ENCODE assay signal across 20 cellular contexts in the genomic region with DNA sequence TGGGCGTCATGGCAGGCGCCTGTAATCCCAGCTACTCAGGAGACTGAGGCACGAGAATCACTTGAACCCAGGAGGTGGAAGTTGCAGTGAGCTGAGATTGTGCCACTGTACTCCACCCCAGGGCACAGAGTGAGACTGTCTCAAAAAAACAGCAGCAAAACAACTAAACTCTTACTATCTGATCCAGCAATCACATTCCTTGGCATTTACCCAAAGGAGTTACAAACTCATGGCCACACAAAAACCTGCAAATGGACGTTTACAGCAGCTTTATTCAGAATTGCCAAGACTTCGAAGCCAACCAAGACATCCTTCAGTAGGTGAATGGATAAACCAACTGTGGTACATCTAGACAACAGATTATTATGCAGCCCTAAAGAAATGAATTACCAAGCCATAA. TPM values are rescaled to one million over a fixed set of nuclear protein-coding genes. Genes with fewer than 3 reads are reported as not detected.
DNase-seq lines count a peak whose midpoint lies in the region; ATAC-seq, FAIRE-seq and TF ChIP-seq lines count a peak whose summit lies in the region.
"Had no signal": no experiment of that assay in that cellular context is flagged by ENCODE, and none has a peak within 500 bp of the region (broad histone marks: within the 10 kb centered on the region; RNA-seq: fewer than 3 reads in every experiment).

No MANE protein-coding gene starts in this region.

- WGBS in HepG2 (ENCODE audit: low lambda C conversion rate): 89% methylated on average over 5 of the region's 5 CpGs
- WGBS in right lobe of liver (ENCODE audit: insufficient coverage, low coverage, low lambda C conversion rate, missing lambda C conversion rate): 51% methylated on average over 5 of the region's 5 CpGs
- 71% methylated on average over 5 of the region's 5 CpGs for WGBS in suprapubic skin

- no peak for TF ChIP-seq POLR2A in HepG2 (IDR thresholded peaks at IDR 0.05; ENCODE audit: insufficient read depth in 1 of 2, low read depth in 2 of 2, low read length in 2 of 2)
- TF ChIP-seq POLR2A in right lobe of liver (IDR thresholded peaks at IDR 0.05): no peak
- TF ChIP-seq POLR2A in suprapubic skin (IDR thresholded peaks at IDR 0.05): no peak
- no peak for TF ChIP-seq POLR2A in GM12892 (IDR thresholded peaks at IDR 0.05; ENCODE audit: low read depth, low read length)

- TF ChIP-seq CTCF in HepG2 (CRISPR knock-in tag; IDR thresholded peaks at IDR 0.05) (no peak), right lobe of liver (IDR thresholded peaks at IDR 0.05) (no peak), brain (conservative IDR thresholded peaks at IDR 0.05) (no peak), type B pancreatic cell (conservative IDR thresholded peaks at IDR 0.05) (no peak), suprapubic skin (IDR thresholded peaks at IDR 0.05) (no peak)

- no peaks in the 10 kb centered on the region for H3K9me3 ChIP-seq in HepG2 (ENCODE audit: low read length)
- no peaks in the 10 kb centered on the region for H3K9me3 ChIP-seq in right lobe of liver
- H3K9me3 ChIP-seq in suprapubic skin: no peaks in the 10 kb centered on the region

- H3K27ac Mint-ChIP-seq in brain (peak overlapping the region in 1 of 5 experiments; percentile 2), type B pancreatic cell (no peak overlapping the region)
- H3K27ac Mint-ChIP-seq: activated CD8-positive, alpha-beta memory T cell treated with anti-CD3 and anti-CD28 coated beads, Interleukin-2, amount 10 ng/mL, durations not matched to agents 7 days and 5 days; CD8-positive, alpha-beta T cell; stimulated activated naive CD8-positive, alpha-beta T cell treated with anti-CD3 and anti-CD28 coated beads, Interleukin-15, Interleukin-2, amounts not matched to agents 100 ng/mL and 50 ng/mL, for 24 hours had no signal

- H3K4me3 ChIP-seq in HepG2 (replicated peaks in 1 of 3; ENCODE audit: insufficient read depth in 1 of 3, low read depth in 2 of 3, low read length in 3 of 3): no peak overlapping the region
- H3K4me3 ChIP-seq in right lobe of liver: no peak overlapping the region
- no peak overlapping the region for H3K4me3 ChIP-seq in suprapubic skin

- no peak overlapping the region for H3K4me2 ChIP-seq in HepG2 (ENCODE audit: low read depth, low read length)

- H2AFZ ChIP-seq in HepG2 (ENCODE audit: low read length): no peak overlapping the region

- no peaks in the 10 kb centered on the region for H3K36me3 ChIP-seq in HepG2 (replicated peaks in 1 of 2; ENCODE audit: control insufficient read depth in 1 of 2, insufficient read depth in 2 of 2, low read length in 2 of 2)
- H3K36me3 ChIP-seq in right lobe of liver: no peaks in the 10 kb centered on the region
- H3K36me3 ChIP-seq in suprapubic skin: no peaks in the 10 kb centered on the region

- CTCF ChIA-PET in HepG2 (lab: Yijun Ruan, JAX; ENCODE audit: low intra/inter-chr PET ratio, low total read pairs): no interaction called here

- peaks cover 80% of the 10 kb centered on the region for H3K79me2 ChIP-seq in HepG2 (ENCODE audit: insufficient read depth, low read length)

- H4K20me1 ChIP-seq in HepG2 (ENCODE audit: insufficient read depth, low read length): peaks cover 69% of the 10 kb centered on the region

- in situ Hi-C loops in HepG2 (cut with HindIII; ENCODE audit: extremely low pct_ligation_motif_present, low pct_unique_long_range_greater_than_20kb): no loop called here

- peaks cover 64% of the 10 kb centered on the region for H3K4me1 ChIP-seq in HepG2 (ENCODE audit: insufficient read depth, low read length)
- H3K4me1 ChIP-seq in right lobe of liver: peaks cover 0 to 67% (median 22%) of the 10 kb centered on the region in 4 donors
- peaks cover 82% of the 10 kb centered on the region for H3K4me1 ChIP-seq in suprapubic skin

- POLR2A ChIA-PET in HepG2 (lab: Yijun Ruan, JAX): interaction anchor here (0.7 to 0.8 kb wide), 2 partner anchors 11 to 16 kb away, joined by 3 to 4 read pairs; no protein-coding TSS in a partner anchor

- intact Hi-C loops in HepG2 (cut with micrococcal nuclease; ENCODE audit: unreplicated experiment): no loop called here
- intact Hi-C loops in right lobe of liver (cut with DNase I): no loop called here

- H3K4me3 Mint-ChIP-seq in brain (peak overlapping the region; percentile 0 to 95 (median 38)), type B pancreatic cell (peak overlapping the region; percentile 48)
- H3K4me3 Mint-ChIP-seq: activated CD8-positive, alpha-beta memory T cell treated with anti-CD3 and anti-CD28 coated beads, Interleukin-2, amount 10 ng/mL, durations not matched to agents 7 days and 5 days; CD8-positive, alpha-beta T cell; stimulated activated naive CD8-positive, alpha-beta T cell treated with anti-CD3 and anti-CD28 coated beads, Interleukin-15, Interleukin-2, amounts not matched to agents 100 ng/mL and 50 ng/mL, for 24 hours had no signal

- no TSS peak for BruUV-seq in HepG2 (replicated peaks; lab: Mats Ljungman, UMichigan)

- no peak for TF ChIP-seq EP300 in HepG2 (IDR thresholded peaks at IDR 0.05; ENCODE audit: low read depth in 2 of 2, low read length in 2 of 2)
- TF ChIP-seq EP300 in HepG2 (CRISPR knock-in tag; IDR thresholded peaks at IDR 0.05; ENCODE audit: borderline replicate concordance): no peak
- TF ChIP-seq EP300 in suprapubic skin (IDR thresholded peaks at IDR 0.05): no peak

- H3K27me3 ChIP-seq in HepG2 (ENCODE audit: control insufficient read depth in 1 of 2, insufficient read depth in 2 of 2, low read length in 2 of 2) (no peaks in the 10 kb centered on the region; a peak in 1 of 5 replicates), right lobe of liver (no peaks in the 10 kb centered on the region), suprapubic skin (no peaks in the 10 kb centered on the region)

- TF ChIP-seq RAD21 in HepG2 (CRISPR knock-in tag; IDR thresholded peaks at IDR 0.05): no peak

- H3K27ac ChIP-seq in HepG2 (ENCODE audit: extremely low read length, insufficient read depth, low read length) (no peak overlapping the region), right lobe of liver (peak overlapping the region in 1 of 3 donors; percentile 100), suprapubic skin (no peak overlapping the region)

- H3K27me3 Mint-ChIP-seq in brain (peaks cover 5% of the 10 kb centered on the region), type B pancreatic cell (no peaks in the 10 kb centered on the region)
- H3K27me3 Mint-ChIP-seq: activated CD8-positive, alpha-beta memory T cell treated with anti-CD3 and anti-CD28 coated beads, Interleukin-2, amount 10 ng/mL, durations not matched to agents 7 days and 5 days; stimulated activated naive CD8-positive, alpha-beta T cell treated with anti-CD3 and anti-CD28 coated beads, Interleukin-15, Interleukin-2, amounts not matched to agents 100 ng/mL and 50 ng/mL, for 24 hours had no signal

- DNase-seq in HepG2 (ENCODE audit: low spot score) (no peak), right lobe of liver (no peak), iris pigment epithelial cell (ENCODE audit: low read depth) (peak; percentile 79), type B pancreatic cell (ENCODE audit: extremely low spot score, unreplicated experiment) (no peak), suprapubic skin (ENCODE audit: low spot score in 2 of 2) (no peak), iPS-NIHi11 (ENCODE audit: low spot score) (no peak), GM12892 (ENCODE audit: insufficient read length) (no peak)
- DNase-seq: activated CD4-positive, alpha-beta T cell treated with anti-CD3 and anti-CD28 coated beads for 1 hour; amygdala; CD8-positive, alpha-beta T cell; Karpas-422; NCI-H2171 treated with DMSO at 0.1 percent for 48 hours; NCI-H748 treated with DMSO at 0.1 percent for 48 hours; PC-3; T-helper 9 cell had no signal

- H3K9ac ChIP-seq in HepG2 (ENCODE audit: insufficient read depth, low read depth, low read length): no peak overlapping the region

- peaks cover 0 to 20% (median 7%) of the 10 kb centered on the region in 5 experiments for H3K9me3 Mint-ChIP-seq in brain
- peaks cover 8% of the 10 kb centered on the region for H3K9me3 Mint-ChIP-seq in type B pancreatic cell
- H3K9me3 Mint-ChIP-seq: CD8-positive, alpha-beta T cell; stimulated activated naive CD8-positive, alpha-beta T cell treated with anti-CD3 and anti-CD28 coated beads, Interleukin-15, Interleukin-2, amounts not matched to agents 100 ng/mL and 50 ng/mL, for 24 hours had no signal

- H3K4me1 Mint-ChIP-seq in brain (peaks cover 69% of the 10 kb centered on the region), type B pancreatic cell (ENCODE audit: unreplicated experiment) (peaks cover 49% of the 10 kb centered on the region)

- peaks cover 30% of the 10 kb centered on the region for H3K36me3 Mint-ChIP-seq in brain
- peaks cover 12% of the 10 kb centered on the region for H3K36me3 Mint-ChIP-seq in type B pancreatic cell

- ATAC-seq in HepG2 (no peak), right lobe of liver (no peak)
- ATAC-seq: activated CD8-positive, alpha-beta memory T cell treated with anti-CD3 and anti-CD28 coated beads, Interleukin-2, amount 10 ng/mL, durations not matched to agents 7 days and 5 days; CD8-positive, alpha-beta T cell; PC-3; sciatic nerve had no signal

- FAIRE-seq in HepG2 (lab: Jason Lieb, UNC) (no peak), GM12892 (lab: Jason Lieb, UNC) (no peak)
- FAIRE-seq: A204.1 had no signal

RNA-seq across cellular contexts. Expression of a gene that starts 4.0 kb away (rescaled TPM):
- total RNA-seq in HepG2 (2016; rRNA removed; fragmentation: Illumina TruSeq; extraction: Trizol) (27.9 and 28.6 TPM in 2 replicates), right lobe of liver (10 to 100 TPM in 5 of 6 experiments, 1 to 10 TPM in 1; 8.1 to 14.0 (median 11.5) TPM), type B pancreatic cell (ENCODE audit: low replicate concordance) (23.3 and 26.8 TPM in 2 replicates), suprapubic skin (10 to 100 TPM; 26.2 to 44.3 (median 31.6) TPM)
- 12.9 and 14.7 TPM in 2 replicates for total RNA-seq in HepG2 (2016; cell fraction: cytosol; rRNA removed; fragmentation: Illumina TruSeq; extraction: Trizol; ENCODE audit: low read depth)
- total RNA-seq in HepG2 (2016; cell fraction: insoluble cytoplasmic fraction; rRNA removed; fragmentation: Illumina TruSeq; extraction: Trizol): 27.3 TPM in 2 replicates
- 34.8 and 35.5 TPM in 2 replicates for total RNA-seq in HepG2 (2016; cell fraction: membrane; rRNA removed; fragmentation: Illumina TruSeq; extraction: Trizol)
- total RNA-seq in HepG2 (2016; cell fraction: nucleus; rRNA removed; fragmentation: Illumina TruSeq; extraction: Trizol): 31.3 and 31.4 TPM in 2 replicates
- polyA plus RNA-seq in HepG2 (2011; rRNA removed) (15.4 and 16.0 TPM in 2 replicates), brain (ENCODE audit: insufficient read depth, low read depth, low replicate concordance) (22.3 TPM)
- 12.9 and 14.9 TPM in 2 replicates for polyA plus RNA-seq in HepG2 (2011; cell fraction: cytosol; rRNA removed)
- polyA plus RNA-seq in HepG2 (2011; cell fraction: nucleus; rRNA removed): 15.0 and 21.0 TPM in 2 replicates
- polyA plus RNA-seq in HepG2 (2012): 22.2 and 25.1 TPM in 2 replicates
- 7.5 TPM in 2 replicates for polyA plus RNA-seq in HepG2 (2016; cell fraction: cytosol; fragmentation: Illumina TruSeq; extraction: Trizol; ENCODE audit: low read depth)
- 29.2 and 30.6 TPM in 2 replicates for polyA plus RNA-seq in HepG2 (2016; cell fraction: insoluble cytoplasmic fraction; fragmentation: Illumina TruSeq; extraction: Trizol; ENCODE audit: low read depth)
- polyA plus RNA-seq in HepG2 (2016; cell fraction: membrane; fragmentation: Illumina TruSeq; extraction: Trizol; ENCODE audit: low read depth): 18.6 and 19.2 TPM in 2 replicates
- polyA plus RNA-seq in HepG2 (2016; cell fraction: nucleus; fragmentation: Illumina TruSeq; extraction: Trizol; ENCODE audit: insufficient read depth, low read depth): 36.1 and 41.1 TPM in 2 replicates
- polyA minus RNA-seq in HepG2 (2011; rRNA and poly(A)+ RNA removed; ENCODE audit: low replicate concordance): 34.2 and 46.5 TPM in 2 replicates
- polyA minus RNA-seq in HepG2 (2011; cell fraction: cytosol; rRNA and poly(A)+ RNA removed): 16.2 and 16.6 TPM in 2 replicates
- 47.6 and 57.8 TPM in 2 replicates for polyA minus RNA-seq in HepG2 (2011; cell fraction: nucleus; rRNA and poly(A)+ RNA removed)
- 15.3 TPM for polyA plus RNA-seq in GM12892 (2012; ENCODE audit: missing spikeins)
